19 cellular contexts compared by ENCODE assay signal in the genomic region with DNA sequence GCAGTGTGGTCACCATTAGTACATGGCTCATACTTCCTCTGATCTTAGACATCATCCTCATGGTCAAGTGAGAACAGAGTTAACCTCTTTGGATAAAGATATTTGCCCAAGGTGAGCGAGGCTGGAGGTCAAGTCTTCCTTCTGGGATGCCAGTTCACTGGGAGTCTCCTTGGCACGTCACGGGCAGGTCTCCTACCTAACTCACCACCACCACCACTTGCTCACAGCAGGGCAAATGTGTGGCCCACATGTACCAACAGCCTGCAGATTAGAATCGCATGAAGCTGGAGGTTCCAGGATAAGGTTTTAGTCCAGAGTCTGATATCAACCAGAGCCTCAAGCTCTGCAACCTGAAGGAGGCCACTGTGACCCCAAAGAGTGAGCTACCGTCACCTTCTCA.
"Had no signal": no experiment of that assay in that cellular context is flagged by ENCODE, and none has a peak within 500 bp of the region (broad histone marks: within the 10 kb centered on the region; RNA-seq: fewer than 3 reads in every experiment).

No MANE protein-coding gene starts in this region.

- H3K4me1 Mint-ChIP-seq: mesothelial cell of epicardium, natural killer cell, neural crest cell had no signal

- H3K27me3 ChIP-seq: colonic mucosa, ovary, uterus had no signal

- H3K4me3 Mint-ChIP-seq: mesothelial cell of epicardium, natural killer cell, neural crest cell had no signal

- H3K4me1 ChIP-seq: colonic mucosa, heart right ventricle, left lung, lower lobe of right lung, uterus had no signal

- H3K36me3 ChIP-seq: colonic mucosa, heart right ventricle, left lung, lower lobe of right lung, ovary, uterus had no signal

- H3K27me3 Mint-ChIP-seq: memory B cell had no signal

- DNase-seq: colonic mucosa; effector CD8-positive, alpha-beta T cell; heart right ventricle; left lung; lower lobe of right lung; natural killer cell; ovary; right cardiac atrium; small intestine; stimulated activated CD4-positive, alpha-beta T cell treated with anti-CD3 and anti-CD28 coated beads, Interleukin-12 subunit alpha, Interleukin-12 subunit beta, amount 100 ng/mL, for 4 hours; stimulated activated naive CD4-positive, alpha-beta T cell; trophoblast cell; uterus had no signal

- H3K9me3 Mint-ChIP-seq: memory B cell, mesothelial cell of epicardium, natural killer cell, neural crest cell had no signal

- H3K36me3 Mint-ChIP-seq: memory B cell, mesothelial cell of epicardium, natural killer cell had no signal

- H3K27ac ChIP-seq: colonic mucosa, heart right ventricle, left lung, lower lobe of right lung, ovary, uterus had no signal

- H3K4me3 ChIP-seq: colonic mucosa, heart right ventricle, left lung, lower lobe of right lung, ovary, uterus had no signal

- FAIRE-seq: endometrium, frontal cortex, keratinocyte, small intestine had no signal

- H3K27ac Mint-ChIP-seq: mesothelial cell of epicardium, natural killer cell had no signal

- H3K9me3 ChIP-seq: colonic mucosa, heart right ventricle, left lung, lower lobe of right lung, uterus had no signal

- ATAC-seq: left lung, lower lobe of right lung, natural killer cell, right cardiac atrium had no signal
